Comparison of ENCODE assay signal across 13 cellular contexts in genomic region chr3:150751781-150752263, GRCh38. TPM values are rescaled to one million over a fixed set of nuclear protein-coding genes. Genes with fewer than 3 reads are reported as not detected.
DNase-seq lines count a peak whose midpoint lies in the region; ATAC-seq, FAIRE-seq and TF ChIP-seq lines count a peak whose summit lies in the region.
"Had no signal": no experiment of that assay in that cellular context is flagged by ENCODE, and none has a peak within 500 bp of the region (broad histone marks: within the 10 kb centered on the region; RNA-seq: fewer than 3 reads in every experiment).

No MANE protein-coding gene starts in this region.

- CTCF ChIA-PET in K562 (lab: Yijun Ruan, JAX; ENCODE audit: low intra/inter-chr PET ratio): no interaction called here

- H3K36me3 ChIP-seq in K562 (ENCODE audit: control insufficient read depth, insufficient read depth, low read length): peaks cover 58% of the 10 kb centered on the region

- POLR2A ChIA-PET in K562 (lab: Yijun Ruan, JAX): interaction anchor here (0.6 to 1.6 kb wide), 4 partner anchors 8 to 23 kb away, joined by 3 to 7 read pairs (median 3); no protein-coding TSS in a partner anchor

- no peak for TF ChIP-seq RAD21 in K562 (CRISPR knock-in tag; conservative IDR thresholded peaks at IDR 0.05 in 1 of 2, IDR thresholded peaks at IDR 0.05 in 1 of 2)

- BruUV-seq in K562 (replicated peaks; lab: Mats Ljungman, UMichigan): no TSS peak

- H3K4me1 ChIP-seq in K562 (replicated peaks in 1 of 2; ENCODE audit: control insufficient read depth in 2 of 2, insufficient read depth in 2 of 2, low read length in 2 of 2): peaks cover 5 to 7% of the 10 kb centered on the region in 2 experiments; a peak in 4 of 5 replicates
- H3K4me1 ChIP-seq: SJCRH30 had no signal

- peak overlapping the region; percentile 46 for H3K4me2 ChIP-seq in K562 (ENCODE audit: insufficient read depth, low read length)

- H3K27ac ChIP-seq in K562 (ENCODE audit: extremely low read depth, low read depth, low read length): peak overlapping the region; percentile 3; the same call in 1 of the 3 replicates
- H3K27ac ChIP-seq: psoas muscle, SJCRH30 had no signal

- no peak for TF ChIP-seq POLR2A in K562 (conservative IDR thresholded peaks at IDR 0.05)

- in situ Hi-C loops in K562 (cut with MboI): no loop called here

- peaks cover 44 to 46% of the 10 kb centered on the region in 2 donors for H3K4me1 Mint-ChIP-seq in natural killer cell treated with Interleukin-12 subunit alpha and Interleukin-12 subunit beta and Interleukin-15 and Interleukin-18, amount 100 ng/mL, for 72 hours (ENCODE audit: low read depth in 2 of 2)

- peaks cover 10% of the 10 kb centered on the region for H3K36me3 Mint-ChIP-seq in natural killer cell treated with Interleukin-12 subunit alpha and Interleukin-12 subunit beta and Interleukin-15 and Interleukin-18, amount 100 ng/mL, for 72 hours

- no peak for TF ChIP-seq EP300 in K562 (IDR thresholded peaks at IDR 0.05; ENCODE audit: low read length)

- no peak for TF ChIP-seq CTCF in K562 (IDR thresholded peaks at IDR 0.05 in 2 of 3, conservative IDR thresholded peaks at IDR 0.05 in 1 of 3; ENCODE audit: insufficient read depth in 2 of 3, low read depth in 1 of 3, low read length in 3 of 3)

- H3K79me2 ChIP-seq in K562 (ENCODE audit: control insufficient read depth, insufficient read depth, low read length): peaks cover 95% of the 10 kb centered on the region

- no peaks in the 10 kb centered on the region for H3K9me1 ChIP-seq in K562 (ENCODE audit: control insufficient read depth, insufficient read depth, low read length)

- no peak overlapping the region for H2AFZ ChIP-seq in K562 (ENCODE audit: low read depth, low read length)

- peak overlapping the region in 1 of 2 experiments; percentile 72; a peak in 1 of 4 replicates for H3K9ac ChIP-seq in K562 (ENCODE audit: insufficient read depth in 1 of 2, low read depth in 2 of 2, low read length in 2 of 2)

- FAIRE-seq in K562 (lab: Jason Lieb, UNC): no peak

- ATAC-seq in K562 (no peak), HG03565 (IDR thresholded peaks at IDR 0.05; ENCODE audit: unreplicated experiment) (no peak)
- no peak for ATAC-seq in natural killer cell treated with Interleukin-12 subunit alpha and Interleukin-12 subunit beta and Interleukin-15 and Interleukin-18, amount 100 ng/mL, for 72 hours

- H3K27me3 Mint-ChIP-seq in natural killer cell treated with Interleukin-12 subunit alpha and Interleukin-12 subunit beta and Interleukin-15 and Interleukin-18, amount 100 ng/mL, for 72 hours: no peaks in the 10 kb centered on the region

- intact Hi-C loops in K562 (cut with micrococcal nuclease): no loop called here

- H3K4me3 ChIP-seq in K562: no peak overlapping the region
- H3K4me3 ChIP-seq: psoas muscle, SJCRH30 had no signal

- no peaks in the 10 kb centered on the region for H3K27me3 ChIP-seq in K562 (ENCODE audit: control insufficient read depth in 2 of 2, insufficient read depth in 2 of 2, low read length in 2 of 2)
- H3K27me3 ChIP-seq: SJCRH30 had no signal

- peak; percentile 27 for DNase-seq in NCI-H2196 (lab: John Stamatoyannopoulos, UW; ENCODE audit: unreplicated experiment)
- no peak for DNase-seq in NCI-H2196 treated with DMSO at 0.1 percent for 48 hours (lab: John Stamatoyannopoulos, UW; ENCODE audit: unreplicated experiment)
- peak; percentile 48 for DNase-seq in NCI-H1105 (lab: John Stamatoyannopoulos, UW)
- DNase-seq in K562 (ENCODE audit: extremely low read depth in 1 of 4, low spot score in 3 of 4): no peak
- no peak for DNase-seq in natural killer cell treated with Interleukin-12 subunit alpha and Interleukin-12 subunit beta and Interleukin-15 and Interleukin-18, amount 100 ng/mL, for 72 hours (ENCODE audit: low spot score)
- DNase-seq in hippocampal formation (lab: John Stamatoyannopoulos, UW): no peak
- DNase-seq in GM03348 (ENCODE audit: low spot score): no peak
- DNase-seq: 8988T, GDM1, H7, psoas muscle, SJCRH30 had no signal

- peaks cover 12% of the 10 kb centered on the region; the same call in 1 of the 2 replicates for H4K20me1 ChIP-seq in K562 (replicated peaks; ENCODE audit: control insufficient read depth, insufficient read depth, low read length)

- WGBS in K562 (ENCODE audit: insufficient coverage, low coverage, missing lambda C conversion rate): 44% methylated on average over 2 of the region's 2 CpGs

- H3K9me3 Mint-ChIP-seq in natural killer cell treated with Interleukin-12 subunit alpha and Interleukin-12 subunit beta and Interleukin-15 and Interleukin-18, amount 100 ng/mL, for 72 hours: no peaks in the 10 kb centered on the region

- peak overlapping the region; percentile 30 for H3K4me3 Mint-ChIP-seq in natural killer cell treated with Interleukin-12 subunit alpha and Interleukin-12 subunit beta and Interleukin-15 and Interleukin-18, amount 100 ng/mL, for 72 hours

- H3K27ac Mint-ChIP-seq in natural killer cell treated with Interleukin-12 subunit alpha and Interleukin-12 subunit beta and Interleukin-15 and Interleukin-18, amount 100 ng/mL, for 72 hours: peak overlapping the region; percentile 18 to 55

- H3K9me3 ChIP-seq in K562 (replicated peaks; ENCODE audit: control insufficient read depth, insufficient read depth, low read depth, low read length): no peaks in the 10 kb centered on the region
- H3K9me3 ChIP-seq: psoas muscle, SJCRH30 had no signal

TF ChIP-seq in K562, 482 proteins besides CTCF, POLR2A, EP300 and RAD21:
- TF ChIP-seq ZBED1 (IDR thresholded peaks at IDR 0.05) (no peak), HMGN3 (IDR thresholded peaks at IDR 0.05; ENCODE audit: borderline replicate concordance, extremely low read depth, insufficient read length, low read depth, low read length) (no peak), CXXC5 (CRISPR knock-in tag; IDR thresholded peaks at IDR 0.05) (no peak), GATA2 (CRISPR knock-in tag; IDR thresholded peaks at IDR 0.05) (no peak), KLF1 (tag; IDR thresholded peaks at IDR 0.05) (no peak), CSDE1 (IDR thresholded peaks at IDR 0.05) (no peak), ZNF766 (CRISPR knock-in tag; conservative IDR thresholded peaks at IDR 0.05) (no peak), ETS2 (tag; IDR thresholded peaks at IDR 0.05; ENCODE audit: borderline replicate concordance, poor library complexity, severe bottlenecking) (no peak), EP400 (IDR thresholded peaks at IDR 0.05) (no peak), ATF7 (IDR thresholded peaks at IDR 0.05) (no peak), GABPB2 (CRISPR knock-in tag; conservative IDR thresholded peaks at IDR 0.05) (no peak), DMBX1 (CRISPR knock-in tag; IDR thresholded peaks at IDR 0.05; ENCODE audit: borderline replicate concordance) (no peak), RFX1 (IDR thresholded peaks at IDR 0.05) (no peak)
TF ChIP-seq in K562: peak in this region for 0.

RNA-seq across cellular contexts. Expression of gene SIAH2, which starts 11.1 kb away (rescaled TPM):
- 10.4 and 14.0 TPM in 2 replicates for total RNA-seq in K562 (2011; cell fraction: chromatin; rRNA removed; ENCODE audit: low replicate concordance)
- 19.2 and 21.1 TPM in 2 replicates for total RNA-seq in K562 (2011; cell fraction: nucleolus; rRNA removed)
- 14.0 and 17.1 TPM in 2 replicates for total RNA-seq in K562 (2011; cell fraction: nucleoplasm; rRNA removed)
- 39.0 and 52.8 TPM in 2 replicates for total RNA-seq in K562 (2014; rRNA removed)
- 22.6 and 23.4 TPM in 2 replicates for total RNA-seq in K562 (2014; rRNA removed; fragmentation: Illumina TruSeq; extraction: Trizol)
- 24.6 and 24.8 TPM in 2 replicates for total RNA-seq in K562 (2015; rRNA removed; fragmentation: Illumina TruSeq; extraction: Trizol)
- 32.9 and 33.6 TPM in 2 replicates for total RNA-seq in K562 (2021)
- polyA plus RNA-seq in K562 (2011; rRNA removed): 34.9 and 37.8 TPM in 2 replicates
- 51.5 and 163 TPM in 2 replicates for polyA plus RNA-seq in K562 (2011; cell fraction: cytosol; rRNA removed)
- polyA plus RNA-seq in K562 (2011; cell fraction: nucleus; rRNA removed): 35.1 and 65.2 TPM in 2 replicates
- polyA plus RNA-seq in K562 (2012): 19.7 and 22.9 TPM in 2 replicates
- 26.9 and 34.4 TPM in 2 replicates for polyA plus RNA-seq in K562 (2014; fragmentation: Illumina TruSeq; extraction: Trizol)
- 1 to 10 TPM; 4.8 to 7.5 TPM for polyA plus RNA-seq in K562 (2014; fragmentation: Nextera tagmentation; extraction: Ambion mirVana)
- polyA plus RNA-seq in K562 (2014; rRNA removed): 29.9 and 34.5 TPM in 2 replicates
- 25.2 and 48.9 TPM in 2 replicates for polyA minus RNA-seq in K562 (2011; rRNA and poly(A)+ RNA removed)
- 32.4 and 42.9 TPM in 2 replicates for polyA minus RNA-seq in K562 (2011; cell fraction: cytosol; rRNA and poly(A)+ RNA removed)
- polyA minus RNA-seq in K562 (2011; cell fraction: nucleus; rRNA and poly(A)+ RNA removed): 12.4 and 12.8 TPM in 2 replicates
- 10 to 100 TPM; 34.9 to 41.4 TPM for total RNA-seq in natural killer cell treated with Interleukin-12 subunit alpha and Interleukin-12 subunit beta and Interleukin-15 and Interleukin-18, amount 100 ng/mL, for 72 hours

RNA-seq across cellular contexts. Expression of gene ERICH6, which starts 48.1 kb away (rescaled TPM):
- total RNA-seq in K562 (2011; cell fraction: chromatin; rRNA removed; ENCODE audit: low replicate concordance): 0.14 TPM in 1 of 2 replicates, not detected in the other
- not detected in 2 replicates for total RNA-seq in K562 (2011; cell fraction: nucleolus; rRNA removed)
- total RNA-seq in K562 (2011; cell fraction: nucleoplasm; rRNA removed): not detected in 2 replicates
- total RNA-seq in K562 (2014; rRNA removed) (not detected in 2 replicates), K562 (2014; rRNA removed; fragmentation: Illumina TruSeq; extraction: Trizol) (not detected in 2 replicates), K562 (2015; rRNA removed; fragmentation: Illumina TruSeq; extraction: Trizol) (not detected in 2 replicates), K562 (2021) (not detected in 2 replicates)
- polyA plus RNA-seq in K562 (2011; rRNA removed) (not detected in 2 replicates), K562 (2014; fragmentation: Illumina TruSeq; extraction: Trizol) (not detected in 2 replicates), K562 (2014; fragmentation: Nextera tagmentation; extraction: Ambion mirVana) (not detected), K562 (2014; rRNA removed) (not detected in 2 replicates)
- polyA plus RNA-seq in K562 (2011; cell fraction: cytosol; rRNA removed): not detected in 2 replicates
- not detected in 2 replicates for polyA plus RNA-seq in K562 (2011; cell fraction: nucleus; rRNA removed)
- not detected in 2 replicates for polyA plus RNA-seq in K562 (2012)
- not detected in 2 replicates for polyA minus RNA-seq in K562 (2011; rRNA and poly(A)+ RNA removed)
- polyA minus RNA-seq in K562 (2011; cell fraction: cytosol; rRNA and poly(A)+ RNA removed): not detected in 2 replicates
- 0.13 TPM in 1 of 2 replicates, not detected in the other for polyA minus RNA-seq in K562 (2011; cell fraction: nucleus; rRNA and poly(A)+ RNA removed)
- under 1 TPM in 1 of 2 donors, not detected in 1; 0.33 TPM for total RNA-seq in natural killer cell treated with Interleukin-12 subunit alpha and Interleukin-12 subunit beta and Interleukin-15 and Interleukin-18, amount 100 ng/mL, for 72 hours
- total RNA-seq: psoas muscle, SJCRH30 had no signal
- polyA plus RNA-seq: psoas muscle had no signal

Comparison
In these comparisons a context has a peak if more than half of its experiments do, and no peak if none do; other contexts are left out.
1. DNase-seq: peak in NCI-H2196 (single experiment) and NCI-H1105 (single experiment); none in NCI-H2196 treated with DMSO at 0.1 percent for 48 hours (single experiment), K562 (0 of 4), natural killer cell treated with Interleukin-12 subunit alpha and Interleukin-12 subunit beta and Interleukin-15 and Interleukin-18, amount 100 ng/mL, for 72 hours (single experiment), hippocampal formation (0 of 2) and GM03348 (single experiment).